8 cellular contexts compared by ENCODE assay signal in genomic region chr17:79810138-79811027, GRCh38. TPM values are rescaled to one million over a fixed set of nuclear protein-coding genes. Genes with fewer than 3 reads are reported as not detected.
DNase-seq lines count a peak whose midpoint lies in the region; ATAC-seq and TF ChIP-seq lines count a peak whose summit lies in the region.

No MANE protein-coding gene starts in this region.

- intact Hi-C loops in activated CD8-positive, alpha-beta T cell treated with anti-CD3 and anti-CD28 coated beads for 36 hours (cut with micrococcal nuclease) = no loop called here

- no peak for TF ChIP-seq CTCF in C4-2B (conservative IDR thresholded peaks at IDR 0.05)
- no peak for TF ChIP-seq CTCF in activated CD8-positive, alpha-beta T cell treated with anti-CD3 and anti-CD28 coated beads for 36 hours (IDR thresholded peaks at IDR 0.05)

- H3K27me3 Mint-ChIP-seq in activated CD8-positive, alpha-beta T cell treated with anti-CD3 and anti-CD28 coated beads for 36 hours = peaks cover 61% of the 10 kb centered on the region

- H3K9me3 Mint-ChIP-seq in activated CD8-positive, alpha-beta T cell treated with anti-CD3 and anti-CD28 coated beads for 36 hours = no peaks in the 10 kb centered on the region

- CTCF ChIA-PET in activated CD8-positive, alpha-beta T cell treated with anti-CD3 and anti-CD28 coated beads for 36 hours (lab: Charles Lee) = interaction anchor here (0.9 to 6.9 kb wide), 10 partner anchors 9 to 183 kb away, joined by 3 to 56 read pairs (median 6); partner anchors contain the start of genes CBX4 and CBX8

- H3K27ac ChIP-seq in C4-2B = peak overlapping the region; percentile 49

- peaks cover 32% of the 10 kb centered on the region for H3K4me1 Mint-ChIP-seq in activated CD8-positive, alpha-beta T cell treated with anti-CD3 and anti-CD28 coated beads for 36 hours (ENCODE audit: low read depth)

- peak overlapping the region; percentile 19 for H3K4me3 Mint-ChIP-seq in activated CD8-positive, alpha-beta T cell treated with anti-CD3 and anti-CD28 coated beads for 36 hours

- peak; percentile 61 for ATAC-seq in GM19467 (IDR thresholded peaks at IDR 0.05; ENCODE audit: unreplicated experiment)
- ATAC-seq in activated CD8-positive, alpha-beta T cell treated with anti-CD3 and anti-CD28 coated beads for 36 hours = peak; percentile 87

- no peaks in the 10 kb centered on the region for H3K36me3 Mint-ChIP-seq in activated CD8-positive, alpha-beta T cell treated with anti-CD3 and anti-CD28 coated beads for 36 hours (ENCODE audit: low read depth)

- POLR2A ChIA-PET in activated CD8-positive, alpha-beta T cell treated with anti-CD3 and anti-CD28 coated beads for 36 hours (lab: Charles Lee) = interaction anchor here (1.1 to 4.4 kb wide), 6 partner anchors 8 to 32 kb away, joined by 3 to 34 read pairs (median 6); partner anchors contain the start of genes CBX4 and CBX8

- DNase-seq in HT1080 (ENCODE audit: low read depth) (peak; percentile 78), NCI-H82 treated with DMSO at 0.1 percent for 48 hours (lab: John Stamatoyannopoulos, UW; ENCODE audit: unreplicated experiment) (peak; percentile 83), mucosa of gallbladder (ENCODE audit: low spot score) (peak; percentile 86)
- DNase-seq in activated CD8-positive, alpha-beta T cell treated with anti-CD3 and anti-CD28 coated beads for 36 hours = peak; percentile 88
- DNase-seq in effector CD8-positive, alpha-beta T cell (lab: John Stamatoyannopoulos, UW) = peak; percentile 72
- DNase-seq in stimulated activated CD8-positive, alpha-beta memory T cell treated with anti-CD3 and anti-CD28 coated beads, Interleukin-7, amount 100 ng/mL, for 24 hours (ENCODE audit: low read depth) = peak; percentile 46

- no peak overlapping the region for H3K27ac Mint-ChIP-seq in activated CD8-positive, alpha-beta T cell treated with anti-CD3 and anti-CD28 coated beads for 36 hours

RNA-seq across cellular contexts. Expression of gene CBX8, which starts 13.5 kb away (rescaled TPM):
- 7.6 and 9.0 TPM in 2 replicates for total RNA-seq in HT1080 (2014; rRNA removed; shearing (Covaris generic))
- polyA plus RNA-seq in HT1080 (2015; cell fraction: cytosol; rRNA removed) = 2.1 and 3.0 TPM in 2 replicates
- 4.0 and 6.2 TPM in 2 replicates for polyA plus RNA-seq in HT1080 (2015; cell fraction: nucleus; rRNA removed)
- 1 to 10 TPM; 7.0 to 9.4 TPM for total RNA-seq in activated CD8-positive, alpha-beta T cell treated with anti-CD3 and anti-CD28 coated beads for 36 hours
- total RNA-seq in mucosa of gallbladder = 9.7 TPM

RNA-seq across cellular contexts. Expression of gene CBX4, which starts 28.9 kb away (rescaled TPM):
- total RNA-seq in HT1080 (2014; rRNA removed; shearing (Covaris generic)) = 29.2 and 33.0 TPM in 2 replicates
- 20.7 TPM in 2 replicates for polyA plus RNA-seq in HT1080 (2015; cell fraction: cytosol; rRNA removed)
- 27.4 and 29.8 TPM in 2 replicates for polyA plus RNA-seq in HT1080 (2015; cell fraction: nucleus; rRNA removed)
- total RNA-seq in activated CD8-positive, alpha-beta T cell treated with anti-CD3 and anti-CD28 coated beads for 36 hours = 10 to 100 TPM; 23.9 to 28.0 TPM
- total RNA-seq in mucosa of gallbladder = 36.7 TPM

RNA-seq across cellular contexts. Expression of gene CBX2, which starts 32.4 kb away (rescaled TPM):
- 7.1 and 8.0 TPM in 2 replicates for total RNA-seq in HT1080 (2014; rRNA removed; shearing (Covaris generic))
- polyA plus RNA-seq in HT1080 (2015; cell fraction: cytosol; rRNA removed) = 2.8 and 3.5 TPM in 2 replicates
- polyA plus RNA-seq in HT1080 (2015; cell fraction: nucleus; rRNA removed) = 4.9 and 5.7 TPM in 2 replicates
- 1 to 10 TPM; 8.0 to 9.7 TPM for total RNA-seq in activated CD8-positive, alpha-beta T cell treated with anti-CD3 and anti-CD28 coated beads for 36 hours
- 1.2 TPM for total RNA-seq in mucosa of gallbladder

Comparison
In these comparisons a context has a peak if more than half of its experiments do, and no peak if none do; other contexts are left out.
1. Peak in every context shown above with its lines: DNase-seq, ATAC-seq and H3K27ac ChIP-seq.